24 cellular contexts compared by ENCODE assay signal in genomic region chr4:77050962-77051361, GRCh38. TPM values are rescaled to one million over a fixed set of nuclear protein-coding genes. Genes with fewer than 3 reads are reported as not detected.
DNase-seq lines count a peak whose midpoint lies in the region; ATAC-seq and TF ChIP-seq lines count a peak whose summit lies in the region.
"Had no signal": no experiment of that assay in that cellular context is flagged by ENCODE, and none has a peak within 500 bp of the region (broad histone marks: within the 10 kb centered on the region; RNA-seq: fewer than 3 reads in every experiment).

No MANE protein-coding gene starts in this region.

- H3K27me3 ChIP-seq in adipocyte (replicated peaks; ENCODE audit: control insufficient read depth, insufficient read depth, low read length) = no peaks in the 10 kb centered on the region
- H3K27me3 ChIP-seq in PC-3 (ENCODE audit: low read length) = no peaks in the 10 kb centered on the region
- H3K27me3 ChIP-seq: BLaER1, MG63 had no signal

- H3K4me1 ChIP-seq in adipocyte (ENCODE audit: control insufficient read depth, insufficient read depth, low read length) (peaks cover 32% of the 10 kb centered on the region), PC-3 (ENCODE audit: insufficient read depth, low read length) (no peaks in the 10 kb centered on the region)
- H3K4me1 ChIP-seq: BLaER1 had no signal

- ATAC-seq in memory B cell (ENCODE audit: low read depth) = no peak
- ATAC-seq in sciatic nerve = no peak
- ATAC-seq in PC-3 = no peak
- ATAC-seq: GM23338 had no signal

- no peak overlapping the region for H3K27ac ChIP-seq in PC-3 (ENCODE audit: low read length)
- H3K27ac ChIP-seq: BLaER1, RWPE1, SK-N-MC had no signal

- no peak overlapping the region for H2AFZ ChIP-seq in PC-3 (ENCODE audit: low read length)
- H2AFZ ChIP-seq: GM23338 had no signal

- intact Hi-C loops in sciatic nerve (cut with DNase I) = no loop called here
- intact Hi-C loops in PC-3 (cut with micrococcal nuclease) = no loop called here

- no peak overlapping the region for H3K4me2 ChIP-seq in PC-3 (ENCODE audit: low read length)
- H3K4me2 ChIP-seq: BLaER1, GM23338 had no signal

- H3K9ac ChIP-seq in adipocyte (ENCODE audit: low read length) = no peak overlapping the region
- no peak overlapping the region for H3K9ac ChIP-seq in PC-3 (ENCODE audit: low read length)
- H3K9ac ChIP-seq: BLaER1 had no signal

- CTCF ChIA-PET in PC-3 (lab: Charles Lee) = no interaction called here

- no peaks in the 10 kb centered on the region for H3K27me3 Mint-ChIP-seq in activated naive CD8-positive, alpha-beta T cell
- no peaks in the 10 kb centered on the region for H3K27me3 Mint-ChIP-seq in activated naive CD8-positive, alpha-beta T cell treated with anti-CD3 and anti-CD28 coated beads for 36 hours
- no peaks in the 10 kb centered on the region for H3K27me3 Mint-ChIP-seq in memory B cell
- H3K27me3 Mint-ChIP-seq: CD4-positive, CD25-positive, alpha-beta regulatory T cell had no signal

- H3K9me3 ChIP-seq in adipocyte (ENCODE audit: control insufficient read depth, low read length) (no peaks in the 10 kb centered on the region), PC-3 (ENCODE audit: low read length) (no peaks in the 10 kb centered on the region)
- H3K9me3 ChIP-seq: BLaER1, MG63 had no signal

- H3K27ac Mint-ChIP-seq in activated naive CD8-positive, alpha-beta T cell = peak overlapping the region; percentile 61
- H3K27ac Mint-ChIP-seq in activated naive CD8-positive, alpha-beta T cell treated with anti-CD3 and anti-CD28 coated beads for 36 hours = no peak overlapping the region
- peak overlapping the region; percentile 8 for H3K27ac Mint-ChIP-seq in memory B cell
- H3K27ac Mint-ChIP-seq: GM23338, H9 had no signal

- H3F3A ChIP-seq in PC-3 (ENCODE audit: low read length, unreplicated experiment) = no peaks in the 10 kb centered on the region

- no peaks in the 10 kb centered on the region for H3K9me3 Mint-ChIP-seq in activated naive CD8-positive, alpha-beta T cell (ENCODE audit: low read depth)
- H3K9me3 Mint-ChIP-seq in activated naive CD8-positive, alpha-beta T cell treated with anti-CD3 and anti-CD28 coated beads for 36 hours = no peaks in the 10 kb centered on the region
- H3K9me3 Mint-ChIP-seq in memory B cell = no peaks in the 10 kb centered on the region
- H3K9me3 Mint-ChIP-seq: CD4-positive, CD25-positive, alpha-beta regulatory T cell; GM23338; H9 had no signal

- H3K9me2 ChIP-seq in PC-3 (replicated peaks; ENCODE audit: low read length) = no peaks in the 10 kb centered on the region

- no peak for TF ChIP-seq CTCF in PC-3 (conservative IDR thresholded peaks at IDR 0.05; ENCODE audit: low read depth, low read length)

- H3K36me3 ChIP-seq in adipocyte (ENCODE audit: control insufficient read depth, insufficient read depth, low read length, severe bottlenecking) = peaks cover 76% of the 10 kb centered on the region
- peaks cover 38% of the 10 kb centered on the region for H3K36me3 ChIP-seq in PC-3 (ENCODE audit: low read depth, low read length)

- POLR2A ChIA-PET in PC-3 (lab: Charles Lee; ENCODE audit: unreplicated experiment) = no interaction called here

- no peaks in the 10 kb centered on the region for H3K79me2 ChIP-seq in PC-3 (ENCODE audit: low read length)

- no peaks in the 10 kb centered on the region for H4K20me1 ChIP-seq in PC-3 (ENCODE audit: low read length)

- no peaks in the 10 kb centered on the region for H3K36me3 Mint-ChIP-seq in activated naive CD8-positive, alpha-beta T cell
- peaks cover 27% of the 10 kb centered on the region for H3K36me3 Mint-ChIP-seq in activated naive CD8-positive, alpha-beta T cell treated with anti-CD3 and anti-CD28 coated beads for 36 hours
- peaks cover 29% of the 10 kb centered on the region for H3K36me3 Mint-ChIP-seq in memory B cell

- DNase-seq in activated naive CD8-positive, alpha-beta T cell treated with anti-CD3 and anti-CD28 coated beads for 36 hours = no peak
- peak; percentile 51 for DNase-seq in adipocyte (ENCODE audit: low read depth)
- DNase-seq in memory B cell (ENCODE audit: low spot score in 2 of 2) = no peak
- DNase-seq in superior temporal gyrus (ENCODE audit: extremely low spot score) = peak; percentile 9
- no peak for DNase-seq in sciatic nerve (ENCODE audit: low spot score)
- no peak for DNase-seq in stimulated activated naive CD4-positive, alpha-beta T cell (lab: John Stamatoyannopoulos, UW)
- no peak for DNase-seq in PC-3
- DNase-seq: CD4-positive, CD25-positive, alpha-beta regulatory T cell; H9; IMR-90; KG1; MG63; NCI-H1105 treated with DMSO at 0.1 percent for 48 hours; NCI-H2029; NCI-H446 treated with DMSO at 0.1 percent for 48 hours; NCI-H526; NCI-H82; NK-92 treated with Interleukin-12 subunit alpha and Interleukin-12 subunit beta, amount 100 ng/mL, for 24 hours; SIG-M5 had no signal

- no peak overlapping the region for H3K4me3 ChIP-seq in adipocyte (ENCODE audit: low read length)
- H3K4me3 ChIP-seq in PC-3 (ENCODE audit: low read length) = no peak overlapping the region
- H3K4me3 ChIP-seq: BLaER1, GM23338, MG63, SK-N-MC had no signal

- no TSS peak for BruUV-seq in PC-3 (replicated peaks; lab: Mats Ljungman, UMichigan)

- peaks cover 6% of the 10 kb centered on the region for H3K4me1 Mint-ChIP-seq in activated naive CD8-positive, alpha-beta T cell (ENCODE audit: low read depth)
- peaks cover 8% of the 10 kb centered on the region for H3K4me1 Mint-ChIP-seq in activated naive CD8-positive, alpha-beta T cell treated with anti-CD3 and anti-CD28 coated beads for 36 hours
- no peaks in the 10 kb centered on the region for H3K4me1 Mint-ChIP-seq in memory B cell

- H3K4me3 Mint-ChIP-seq in activated naive CD8-positive, alpha-beta T cell = no peak overlapping the region
- no peak overlapping the region for H3K4me3 Mint-ChIP-seq in activated naive CD8-positive, alpha-beta T cell treated with anti-CD3 and anti-CD28 coated beads for 36 hours
- H3K4me3 Mint-ChIP-seq in memory B cell = no peak overlapping the region
- H3K4me3 Mint-ChIP-seq: CD4-positive, CD25-positive, alpha-beta regulatory T cell; GM23338; H9 had no signal

RNA-seq across cellular contexts. Expression of gene CCNI, which starts 24.8 kb away (rescaled TPM):
- total RNA-seq in activated naive CD8-positive, alpha-beta T cell treated with anti-CD3 and anti-CD28 coated beads for 36 hours = 100 to 1,000 TPM; 230 to 237 TPM
- total RNA-seq in sciatic nerve (301 TPM), PC-3 (2014; rRNA removed) (60.1 and 73.5 TPM in 2 replicates)

Comparison
In these comparisons a context has a peak if more than half of its experiments do, and no peak if none do; other contexts are left out.
1. DNase-seq: peak in adipocyte (single experiment) and superior temporal gyrus (single experiment); none in activated naive CD8-positive, alpha-beta T cell treated with anti-CD3 and anti-CD28 coated beads for 36 hours (single experiment), memory B cell (0 of 2), sciatic nerve (single experiment), stimulated activated naive CD4-positive, alpha-beta T cell (0 of 6) and PC-3 (single experiment).